22 cellular contexts compared by ENCODE assay signal in the genomic region with DNA sequence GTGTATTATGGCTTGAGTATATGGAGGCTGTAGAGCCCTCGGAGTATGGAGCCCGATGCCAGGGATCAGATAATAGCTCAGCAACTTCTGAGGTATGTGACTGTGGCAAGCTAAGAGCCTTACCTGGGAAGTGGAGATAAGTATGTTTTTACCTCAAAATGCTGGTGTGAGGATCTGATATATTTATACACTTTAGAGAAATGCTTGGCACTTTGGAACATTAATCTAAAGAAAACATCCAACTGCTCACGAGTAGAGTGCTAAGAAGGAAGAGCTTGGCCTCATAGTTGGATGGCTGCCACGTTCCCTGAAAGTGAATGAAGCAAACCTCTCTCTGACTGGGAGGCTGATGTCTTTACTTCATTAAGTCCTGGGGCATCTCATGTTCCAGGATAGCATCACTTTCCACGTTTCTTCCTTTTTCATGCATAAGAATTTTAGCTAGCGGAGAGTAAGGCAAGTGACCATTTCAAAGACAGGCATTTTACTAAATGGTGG. TPM values are rescaled to one million over a fixed set of nuclear protein-coding genes. Genes with fewer than 3 reads are reported as not detected.
DNase-seq lines count a peak whose midpoint lies in the region; ATAC-seq and TF ChIP-seq lines count a peak whose summit lies in the region.
"Had no signal": no experiment of that assay in that cellular context is flagged by ENCODE, and none has a peak within 500 bp of the region (broad histone marks: within the 10 kb centered on the region; RNA-seq: fewer than 3 reads in every experiment).

No MANE protein-coding gene starts in this region.

- no peak overlapping the region for H3K27ac ChIP-seq in Peyer's patch
- H3K27ac ChIP-seq: right atrium auricular region had no signal

- TF ChIP-seq CTCF in AG04449 (IDR thresholded peaks at IDR 0.05; ENCODE audit: insufficient read depth, low read length, missing control alignments) (no peak), LNCaP clone FGC (IDR thresholded peaks at IDR 0.05; ENCODE audit: control insufficient read depth, extremely low read depth, insufficient read depth) (no peak), epithelial cell of esophagus (IDR thresholded peaks at IDR 0.05; ENCODE audit: insufficient read depth, low read depth, low read length, missing control alignments) (no peak), Peyer's patch (IDR thresholded peaks at IDR 0.05) (no peak)

- POLR2A ChIA-PET in AG04449 (lab: Yijun Ruan, JAX) = no interaction called here

- TF ChIP-seq POLR2A in Peyer's patch (IDR thresholded peaks at IDR 0.05) = no peak

- CTCF ChIA-PET in AG04449 (lab: Yijun Ruan, JAX) = no interaction called here

- no peaks in the 10 kb centered on the region for H3K36me3 ChIP-seq in Peyer's patch
- H3K36me3 ChIP-seq: right atrium auricular region had no signal

- no peak for ATAC-seq in GM19023 (IDR thresholded peaks at IDR 0.05; ENCODE audit: unreplicated experiment)
- ATAC-seq: GM23338; stimulated activated naive CD8-positive, alpha-beta T cell treated with anti-CD3 and anti-CD28 coated beads, Interleukin-15, Interleukin-2, amounts not matched to agents 100 U/mL and 50 U/mL, for 24 hours had no signal

- no peaks in the 10 kb centered on the region for H3K27me3 ChIP-seq in Peyer's patch
- H3K27me3 ChIP-seq: right atrium auricular region had no signal

- H3K4me3 ChIP-seq in AG04449 (ENCODE audit: low read depth, low read length) = no peak overlapping the region
- no peak overlapping the region for H3K4me3 ChIP-seq in LNCaP clone FGC (ENCODE audit: low read depth, low read length)
- no peak overlapping the region for H3K4me3 ChIP-seq in epithelial cell of esophagus (ENCODE audit: low read length)
- H3K4me3 ChIP-seq in Peyer's patch = no peak overlapping the region
- H3K4me3 ChIP-seq: GM23338, right atrium auricular region had no signal

- H3K4me1 ChIP-seq in Peyer's patch = no peaks in the 10 kb centered on the region
- H3K4me1 ChIP-seq: right atrium auricular region had no signal

- H3K9me3 ChIP-seq in Peyer's patch = no peaks in the 10 kb centered on the region
- H3K9me3 ChIP-seq: right atrium auricular region had no signal

- DNase-seq in AG04449 (ENCODE audit: low read depth, low spot score) (peak; percentile 26), LNCaP clone FGC (ENCODE audit: low read depth) (peak; percentile 22), epithelial cell of esophagus (ENCODE audit: low read depth) (peak; percentile 27), medulla oblongata (ENCODE audit: extremely low spot score) (peak; percentile 64), Peyer's patch (no peak), HK-2 (ENCODE audit: unreplicated experiment) (no peak), AG08395 (ENCODE audit: low spot score) (no peak)
- DNase-seq: activated CD4-positive, alpha-beta T cell treated with anti-CD3 and anti-CD28 coated beads, Interleukin-2, amount 10 ng/mL, durations not matched to agents 7 days and 5 days; activated naive CD4-positive, alpha-beta T cell; aorta; cortex of kidney; erythroblast; kidney; midbrain; NCI-H1105 treated with DMSO at 0.1 percent for 48 hours; NK-92 treated with Interleukin-12 subunit alpha and Interleukin-12 subunit beta, amount 100 ng/mL, for 24 hours; stimulated activated naive CD8-positive, alpha-beta T cell treated with anti-CD3 and anti-CD28 coated beads, Interleukin-15, Interleukin-2, amounts not matched to agents 100 U/mL and 50 U/mL, for 24 hours had no signal

RNA-seq across cellular contexts. Expression of gene GOLGA8J, which starts 58.9 kb away (rescaled TPM):
- total RNA-seq in Peyer's patch = not detected
- total RNA-seq: GM23338, kidney, right atrium auricular region, RPMI7951, urinary bladder had no signal

Comparison
In these comparisons a context has a peak if more than half of its experiments do, and no peak if none do; other contexts are left out.
1. DNase-seq: peak in AG04449 (single experiment), LNCaP clone FGC (single experiment), epithelial cell of esophagus (single experiment) and medulla oblongata (single experiment); none in Peyer's patch (0 of 3), HK-2 (single experiment) and AG08395 (single experiment).